12 cellular contexts compared by ENCODE assay signal in the genomic region with DNA sequence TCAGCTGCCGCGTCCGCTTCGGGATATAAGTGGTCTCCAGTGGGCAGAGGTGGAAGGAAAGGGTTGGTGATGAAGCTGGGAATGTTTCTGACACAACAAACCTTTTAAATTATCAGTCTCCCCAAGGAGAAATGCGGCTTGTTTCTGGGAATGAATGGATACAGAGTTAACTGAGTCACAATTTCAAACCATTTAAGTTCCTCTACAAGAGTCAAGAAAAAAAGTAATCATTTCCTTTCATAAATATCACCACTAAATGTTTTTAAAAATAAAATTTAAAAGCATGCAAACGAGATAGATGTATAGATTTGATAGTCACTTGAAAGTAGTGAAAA. TPM values are rescaled to one million over a fixed set of nuclear protein-coding genes. Genes with fewer than 3 reads are reported as not detected.
DNase-seq lines count a peak whose midpoint lies in the region.
"Had no signal": no experiment of that assay in that cellular context is flagged by ENCODE, and none has a peak within 500 bp of the region (broad histone marks: within the 10 kb centered on the region; RNA-seq: fewer than 3 reads in every experiment).

No MANE protein-coding gene starts in this region.

- H3K9me3 ChIP-seq in HUES48 (ENCODE audit: control insufficient read depth, insufficient read depth, low read length) (no peaks in the 10 kb centered on the region), mesodermal cell (ENCODE audit: control insufficient read depth, low read length) (no peaks in the 10 kb centered on the region), subcutaneous abdominal adipose tissue (ENCODE audit: control insufficient read depth in 5 of 5, low read length in 5 of 5) (no peaks in the 10 kb centered on the region)

- H3K27ac Mint-ChIP-seq in dendritic cell treated with granulocyte-macrophage colony-stimulating factor and Interleukin-4, amounts not matched to agents 40 ng/mL and 50 ng/mL, for 4 days, result peak overlapping the region; percentile 83
- H3K27ac Mint-ChIP-seq: activated T-cell treated with anti-CD3 and anti-CD28 coated beads, Interleukin-2, amount 50 U/mL, for 24 hours; effector memory CD8-positive, alpha-beta T cell had no signal

- no peaks in the 10 kb centered on the region for H3K27me3 Mint-ChIP-seq in dendritic cell treated with granulocyte-macrophage colony-stimulating factor and Interleukin-4, amounts not matched to agents 40 ng/mL and 50 ng/mL, for 4 days

- H3K36me3 ChIP-seq in HUES48 (ENCODE audit: control insufficient read depth, insufficient read depth, low read length) (no peaks in the 10 kb centered on the region), mesodermal cell (ENCODE audit: control insufficient read depth, insufficient read depth, low read length) (peaks cover 40% of the 10 kb centered on the region), subcutaneous abdominal adipose tissue (ENCODE audit: control insufficient read depth in 5 of 5, insufficient read depth in 5 of 5, low read length in 5 of 5) (no peaks in the 10 kb centered on the region)

- peak overlapping the region; percentile 43 for H3K27ac ChIP-seq in HUES48 (ENCODE audit: low read depth, low read length)
- no peak overlapping the region for H3K27ac ChIP-seq in mesodermal cell (ENCODE audit: low read depth, low read length, severe bottlenecking)
- peak overlapping the region; percentile 81 for H3K27ac ChIP-seq in subcutaneous abdominal adipose tissue (ENCODE audit: low read depth, low read length)

- peaks cover 22% of the 10 kb centered on the region for H3K36me3 Mint-ChIP-seq in dendritic cell treated with granulocyte-macrophage colony-stimulating factor and Interleukin-4, amounts not matched to agents 40 ng/mL and 50 ng/mL, for 4 days (ENCODE audit: low read depth)

- H3K9me3 Mint-ChIP-seq in dendritic cell treated with granulocyte-macrophage colony-stimulating factor and Interleukin-4, amounts not matched to agents 40 ng/mL and 50 ng/mL, for 4 days, result no peaks in the 10 kb centered on the region
- H3K9me3 Mint-ChIP-seq: activated T-cell treated with anti-CD3 and anti-CD28 coated beads, Interleukin-2, amount 50 U/mL, for 24 hours had no signal

- H3K4me1 ChIP-seq in HUES48 (ENCODE audit: control insufficient read depth, insufficient read depth, low read length) (peaks cover 5% of the 10 kb centered on the region), mesodermal cell (ENCODE audit: control insufficient read depth, insufficient read depth, low read length, poor library complexity, severe bottlenecking) (peaks cover 23% of the 10 kb centered on the region), subcutaneous abdominal adipose tissue (ENCODE audit: control insufficient read depth in 5 of 5, insufficient read depth in 5 of 5, low read length in 5 of 5) (peaks cover 0 to 78% (median 75%) of the 10 kb centered on the region in 5 donors)

- H3K27me3 ChIP-seq in HUES48 (ENCODE audit: control insufficient read depth, insufficient read depth, low read length) (no peaks in the 10 kb centered on the region), subcutaneous abdominal adipose tissue (ENCODE audit: control insufficient read depth in 5 of 5, insufficient read depth in 4 of 5, low read length in 5 of 5) (no peaks in the 10 kb centered on the region)

- DNase-seq in NCI-H1092 treated with DMSO at 0.1 percent for 48 hours (lab: John Stamatoyannopoulos, UW) (no peak), islet precursor cell (no peak), SHP77 (lab: John Stamatoyannopoulos, UW) (no peak), cortex of kidney (lab: John Stamatoyannopoulos, UW) (no peak)
- DNase-seq: activated T-cell treated with anti-CD3 and anti-CD28 coated beads, Interleukin-2, amount 50 U/mL, for 24 hours; DMS153; effector memory CD8-positive, alpha-beta T cell; NCI-H1092 had no signal

- H3K4me3 Mint-ChIP-seq in dendritic cell treated with granulocyte-macrophage colony-stimulating factor and Interleukin-4, amounts not matched to agents 40 ng/mL and 50 ng/mL, for 4 days, result peak overlapping the region; percentile 94
- H3K4me3 Mint-ChIP-seq: activated T-cell treated with anti-CD3 and anti-CD28 coated beads, Interleukin-2, amount 50 U/mL, for 24 hours; effector memory CD8-positive, alpha-beta T cell had no signal

- no CpG with 5 or more reads among the region's 6 CpGs for WGBS in mesodermal cell (ENCODE audit: insufficient coverage in 2 of 2), 2 experiments

- intact Hi-C loops in dendritic cell treated with granulocyte-macrophage colony-stimulating factor and Interleukin-4, amounts not matched to agents 40 ng/mL and 50 ng/mL, for 4 days (cut with micrococcal nuclease), result loop anchor here (5.0 kb wide), 1 partner anchor 954 kb away; no protein-coding TSS in a partner anchor

- H3K4me1 Mint-ChIP-seq in dendritic cell treated with granulocyte-macrophage colony-stimulating factor and Interleukin-4, amounts not matched to agents 40 ng/mL and 50 ng/mL, for 4 days (ENCODE audit: low read depth), result peaks cover 60% of the 10 kb centered on the region

- H3K4me3 ChIP-seq in HUES48 (ENCODE audit: low read depth, low read length) (no peak overlapping the region), mesodermal cell (ENCODE audit: extremely low read depth, insufficient read depth, low read length, poor library complexity, severe bottlenecking) (peak overlapping the region; percentile 51), subcutaneous abdominal adipose tissue (ENCODE audit: low read depth in 1 of 5, low read length in 5 of 5) (peak overlapping the region; percentile 69 to 90 (median 82))

- no peak overlapping the region for H3K9ac ChIP-seq in HUES48 (ENCODE audit: low read depth, low read length)
- H3K9ac ChIP-seq in subcutaneous abdominal adipose tissue (ENCODE audit: low read length in 5 of 5), result peak overlapping the region in 4 of 5 donors; percentile 73 to 88 (median 86)

RNA-seq across cellular contexts. Expression of gene GASK1B, which starts 1.4 kb away (rescaled TPM):
- 86.3 TPM for polyA plus RNA-seq in mesodermal cell (2013, experiment 1 of 2)
- polyA plus RNA-seq in mesodermal cell (2013, experiment 2 of 2), result 87.7 TPM

RNA-seq across cellular contexts. Expression of gene TMEM144, which starts 38.9 kb away (rescaled TPM):
- polyA plus RNA-seq in mesodermal cell (2013, experiment 1 of 2), result 2.4 TPM
- polyA plus RNA-seq in mesodermal cell (2013, experiment 2 of 2), result 2.9 TPM
